In genomic region chr16:67662653-67663010, GRCh38 we compare ENCODE assay signal across 17 cellular contexts. TPM values are rescaled to one million over a fixed set of nuclear protein-coding genes. Genes with fewer than 3 reads are reported as not detected.
DNase-seq lines count a peak whose midpoint lies in the region; ATAC-seq and TF ChIP-seq lines count a peak whose summit lies in the region.
"Had no signal": no experiment of that assay in that cellular context is flagged by ENCODE, and none has a peak within 500 bp of the region (broad histone marks: within the 10 kb centered on the region; RNA-seq: fewer than 3 reads in every experiment).

No MANE protein-coding gene starts in this region.

- ATAC-seq in right lobe of liver (no peak), WTC11 (no peak)
- ATAC-seq in stimulated activated naive CD8-positive, alpha-beta T cell treated with anti-CD3 and anti-CD28 coated beads, Interleukin-15, amount 100 ng/mL, for 72 hours: no peak
- ATAC-seq: K562 had no signal

- H3K9me3 Mint-ChIP-seq in WTC11: no peaks in the 10 kb centered on the region
- H3K9me3 Mint-ChIP-seq in stimulated activated naive CD8-positive, alpha-beta T cell treated with anti-CD3 and anti-CD28 coated beads, Interleukin-15, amount 100 ng/mL, for 72 hours: no peaks in the 10 kb centered on the region
- H3K9me3 Mint-ChIP-seq: CD8-positive, alpha-beta memory T cell had no signal

- H3K4me2 ChIP-seq in osteoblast (ENCODE audit: insufficient read depth, low read length): no peak overlapping the region
- H3K4me2 ChIP-seq: A549 had no signal

- TF ChIP-seq POLR2A in right lobe of liver (IDR thresholded peaks at IDR 0.05): no peak

- H3K79me2 ChIP-seq in osteoblast (ENCODE audit: insufficient read depth, low read length): peaks cover 17% of the 10 kb centered on the region

- no peaks in the 10 kb centered on the region for H3K27me3 ChIP-seq in liver (ENCODE audit: control insufficient read depth in 4 of 4, insufficient read depth in 4 of 4, low read length in 3 of 4)
- H3K27me3 ChIP-seq in right lobe of liver: no peaks in the 10 kb centered on the region
- no peaks in the 10 kb centered on the region for H3K27me3 ChIP-seq in osteoblast (ENCODE audit: insufficient read depth, low read length)
- H3K27me3 ChIP-seq: BLaER1 treated with 17β-estradiol and CSF1 and Interleukin-3, amounts not matched to agents 10 nM and 100 nM had no signal

- peaks cover 6% of the 10 kb centered on the region for H3K27me3 Mint-ChIP-seq in WTC11 (ENCODE audit: low read depth)
- H3K27me3 Mint-ChIP-seq in stimulated activated naive CD8-positive, alpha-beta T cell treated with anti-CD3 and anti-CD28 coated beads, Interleukin-15, amount 100 ng/mL, for 72 hours: no peaks in the 10 kb centered on the region

- no peak overlapping the region for H2AFZ ChIP-seq in osteoblast (ENCODE audit: low read length)
- H2AFZ ChIP-seq: GM23248 had no signal

- H3K4me3 ChIP-seq in liver (ENCODE audit: low read depth in 1 of 3, low read length in 3 of 3) (no peak overlapping the region), right lobe of liver (no peak overlapping the region), HEK293 (ENCODE audit: low read depth, low read length) (no peak overlapping the region), osteoblast (ENCODE audit: insufficient read depth, low read length) (no peak overlapping the region)
- H3K4me3 ChIP-seq: A549; BLaER1 treated with 17β-estradiol and CSF1 and Interleukin-3, amounts not matched to agents 10 nM and 100 nM; GM23248; HAP-1; K562 had no signal

- no peak overlapping the region for H3K27ac Mint-ChIP-seq in WTC11
- no peak overlapping the region for H3K27ac Mint-ChIP-seq in stimulated activated naive CD8-positive, alpha-beta T cell treated with anti-CD3 and anti-CD28 coated beads, Interleukin-15, amount 100 ng/mL, for 72 hours

- H3K27ac ChIP-seq in liver (ENCODE audit: low read depth in 1 of 2, low read length in 2 of 2): peak overlapping the region; percentile 58 to 71
- H3K27ac ChIP-seq in right lobe of liver: no peak overlapping the region
- no peak overlapping the region for H3K27ac ChIP-seq in HEK293 (ENCODE audit: extremely low read depth, low read depth, low read length)
- no peak overlapping the region for H3K27ac ChIP-seq in osteoblast (ENCODE audit: low read depth, low read length)
- H3K27ac ChIP-seq: A549; BLaER1 treated with 17β-estradiol and CSF1 and Interleukin-3, amounts not matched to agents 10 nM and 100 nM; GM23248 had no signal

- no peak for TF ChIP-seq RAD21 in liver (IDR thresholded peaks at IDR 0.05)

- H3K36me3 ChIP-seq in liver (ENCODE audit: control insufficient read depth in 4 of 4, insufficient read depth in 3 of 4, low read depth in 1 of 4, low read length in 3 of 4) (no peaks in the 10 kb centered on the region), right lobe of liver (no peaks in the 10 kb centered on the region), HEK293 (ENCODE audit: control insufficient read depth in 2 of 2, insufficient read depth in 1 of 2, low read length in 2 of 2) (peaks cover 0 to 53% of the 10 kb centered on the region in 2 experiments; a peak in 1 of 3 replicates), osteoblast (ENCODE audit: insufficient read depth, low read length) (peaks cover 5% of the 10 kb centered on the region)

- TF ChIP-seq CTCF in liver (IDR thresholded peaks at IDR 0.05; ENCODE audit: low read depth, low read length, missing input control) (no peak), right lobe of liver (IDR thresholded peaks at IDR 0.05) (no peak), HEK293 (tag by site-specific recombination; IDR thresholded peaks at IDR 0.05) (no peak), WTC11 (IDR thresholded peaks at IDR 0.05) (no peak), osteoblast (IDR thresholded peaks at IDR 0.05; ENCODE audit: extremely low read depth, low read depth, low read length) (no peak)

- H4K20me1 ChIP-seq in osteoblast (ENCODE audit: insufficient read depth, low read length): peaks cover 6% of the 10 kb centered on the region

- peak overlapping the region; percentile 43; the same call in 1 of the 2 replicates for H3K4me3 Mint-ChIP-seq in WTC11
- no peak overlapping the region for H3K4me3 Mint-ChIP-seq in stimulated activated naive CD8-positive, alpha-beta T cell treated with anti-CD3 and anti-CD28 coated beads, Interleukin-15, amount 100 ng/mL, for 72 hours

- H3K9ac ChIP-seq in liver (ENCODE audit: low read depth in 1 of 2, low read length in 2 of 2): peak overlapping the region in 1 of 2 donors; percentile 40
- H3K9ac ChIP-seq: GM23248 had no signal

- H3K9me3 ChIP-seq in liver (ENCODE audit: control insufficient read depth in 4 of 4, low read length in 3 of 4): no peaks in the 10 kb centered on the region
- H3K9me3 ChIP-seq in right lobe of liver: no peaks in the 10 kb centered on the region
- no peaks in the 10 kb centered on the region for H3K9me3 ChIP-seq in HEK293 (ENCODE audit: control insufficient read depth, insufficient read depth, low read depth, low read length)
- H3K9me3 ChIP-seq in osteoblast (ENCODE audit: low read depth, low read length): no peaks in the 10 kb centered on the region
- H3K9me3 ChIP-seq: A549; BLaER1 treated with 17β-estradiol and CSF1 and Interleukin-3, amounts not matched to agents 10 nM and 100 nM; HAP-1 had no signal

- intact Hi-C loops in right lobe of liver (cut with DNase I): no loop called here

- peaks cover 26% of the 10 kb centered on the region for H3K4me1 Mint-ChIP-seq in WTC11
- peaks cover 77% of the 10 kb centered on the region for H3K4me1 Mint-ChIP-seq in stimulated activated naive CD8-positive, alpha-beta T cell treated with anti-CD3 and anti-CD28 coated beads, Interleukin-15, amount 100 ng/mL, for 72 hours

- H3K4me1 ChIP-seq in liver (ENCODE audit: control insufficient read depth in 4 of 4, insufficient read depth in 4 of 4, low read length in 3 of 4): peaks cover 18 to 68% (median 50%) of the 10 kb centered on the region in 4 donors
- peaks cover 0 to 25% (median 10%) of the 10 kb centered on the region in 4 donors for H3K4me1 ChIP-seq in right lobe of liver
- H3K4me1 ChIP-seq in HEK293 (ENCODE audit: control insufficient read depth, insufficient read depth, low read length): 0 out of 2 replicates have a peak, but pooled peaks cover 4% of the 10 kb centered on the region
- H3K4me1 ChIP-seq in osteoblast (ENCODE audit: insufficient read depth, low read length): peaks cover 23% of the 10 kb centered on the region

- no peaks in the 10 kb centered on the region for H3K36me3 Mint-ChIP-seq in WTC11

- CTCF ChIA-PET in HEK293 (lab: Yijun Ruan, JAX): interaction anchor here (0.5 to 1.4 kb wide), 8 partner anchors 10 to 421 kb away, joined by 3 to 6 read pairs (median 4); partner anchors contain the start of gene CARMIL2
- CTCF ChIA-PET in WTC11 (lab: Charles Lee): interaction anchor here (0.7 to 10.3 kb wide), 33 partner anchors 8 to 281 kb away, joined by 3 to 137 read pairs (median 5); partner anchors contain the start of genes ATP6V0D1, CARMIL2, CTCF and EDC4

- DNase-seq in right lobe of liver (no peak), WTC11 (ENCODE audit: low spot score) (no peak), osteoblast (ENCODE audit: insufficient read length, low spot score, missing footprints) (peak; percentile 92), NCI-H2107 (lab: John Stamatoyannopoulos, UW) (no peak), occipital lobe (lab: John Stamatoyannopoulos, UW) (no peak)
- DNase-seq in stimulated activated naive CD8-positive, alpha-beta T cell treated with anti-CD3 and anti-CD28 coated beads, Interleukin-15, amount 100 ng/mL, for 72 hours: no peak
- DNase-seq: CD8-positive, alpha-beta memory T cell; COR-L47; DMS 273 treated with DMSO at 0.1 percent for 48 hours had no signal

- POLR2A ChIA-PET in HEK293 (lab: Yijun Ruan, JAX): interaction anchor here (0.8 kb wide), 1 partner anchor 273 kb away, joined by 3 read pairs; no protein-coding TSS in a partner anchor
- POLR2A ChIA-PET in WTC11 (lab: Charles Lee): interaction anchor here (1.3 kb wide), 1 partner anchor 100 kb away, joined by 3 read pairs; no protein-coding TSS in a partner anchor

TF ChIP-seq in liver, 16 proteins besides CTCF, POLR2A, EP300 and RAD21 (continues in another document):
- TF ChIP-seq SP1 (IDR thresholded peaks at IDR 0.05) (no peak), NR2F2 (IDR thresholded peaks at IDR 0.05) (no peak)

TF ChIP-seq in HEK293, 187 proteins besides CTCF, POLR2A, EP300 and RAD21:
- TF ChIP-seq ZIC2 (tag by site-specific recombination; IDR thresholded peaks at IDR 0.05): peak; percentile 18; the same call in 1 of the 2 replicates
- TF ChIP-seq ZSCAN30 (tag by site-specific recombination; IDR thresholded peaks at IDR 0.05): no peak

TF ChIP-seq in WTC11, 78 proteins besides CTCF, POLR2A, EP300 and RAD21:
- TF ChIP-seq GTF2I (CRISPR knock-in tag; conservative IDR thresholded peaks at IDR 0.05): no peak
- 0 out of 2 replicates have a peak, but pooled peaks have one; percentile 12 for TF ChIP-seq ATF1 (CRISPR knock-in tag; IDR thresholded peaks at IDR 0.05)

RNA-seq across cellular contexts. Expression of gene PARD6A, which starts 1.9 kb away (rescaled TPM):
- 1 to 10 TPM in 1 of 2 donors, under 1 TPM in 1; 0.42 to 1.4 TPM for total RNA-seq in liver
- 1 to 10 TPM; 2.2 to 2.4 TPM for polyA plus RNA-seq in liver
- 1 to 10 TPM; 1.3 to 4.8 (median 2.6) TPM for total RNA-seq in right lobe of liver
- 17.1 to 18.5 TPM (median 17.4 TPM) in 3 replicates for total RNA-seq in WTC11 (2021)
- total RNA-seq in osteoblast: 2.4 and 2.9 TPM in 2 replicates
- 8.3 TPM for total RNA-seq in occipital lobe
- total RNA-seq: H4 had no signal

RNA-seq across cellular contexts. Expression of gene ACD, which starts 2.6 kb away (rescaled TPM):
- total RNA-seq in liver (1 to 10 TPM; 4.3 to 5.6 TPM), right lobe of liver (1 to 10 TPM; 4.0 to 8.2 (median 5.9) TPM), WTC11 (2021) (38.1 to 41.3 TPM (median 40.7 TPM) in 3 replicates), osteoblast (16.5 and 18.8 TPM in 2 replicates), occipital lobe (17.6 TPM)
- 1 to 10 TPM; 4.7 to 5.6 TPM for polyA plus RNA-seq in liver

RNA-seq across cellular contexts. Expression of gene ENKD1, which starts 3.9 kb away (rescaled TPM):
- 1 to 10 TPM; 3.0 to 7.8 TPM for total RNA-seq in liver
- 1 to 10 TPM; 2.6 to 6.5 TPM for polyA plus RNA-seq in liver
- 1 to 10 TPM; 4.4 to 8.9 (median 7.3) TPM for total RNA-seq in right lobe of liver
- total RNA-seq in WTC11 (2021): 10.3 to 11.9 TPM (median 11.7 TPM) in 3 replicates
- 13.3 and 15.9 TPM in 2 replicates for total RNA-seq in osteoblast
- total RNA-seq in occipital lobe: 6.2 TPM

RNA-seq across cellular contexts. Expression of gene C16orf86, which starts 4.0 kb away (rescaled TPM):
- total RNA-seq in liver (1 to 10 TPM; 1.2 to 1.9 TPM), right lobe of liver (1 to 10 TPM; 1.4 to 4.3 (median 2.5) TPM), WTC11 (2021) (4.1 to 5.4 TPM (median 4.9 TPM) in 3 replicates), osteoblast (6.2 and 6.9 TPM in 2 replicates), occipital lobe (3.1 TPM)
- polyA plus RNA-seq in liver: 1 to 10 TPM; 2.3 to 2.6 TPM
- total RNA-seq: H4 had no signal

RNA-seq across cellular contexts. Expression of gene CARMIL2, which starts 17.7 kb away (rescaled TPM):
- total RNA-seq in liver: 1 to 10 TPM in 1 of 2 donors, under 1 TPM in 1; 0.51 to 1.3 TPM
- polyA plus RNA-seq in liver: under 1 TPM in 1 of 2 donors, not detected in 1; 0.39 TPM
- 1 to 10 TPM in 3 of 6 experiments, under 1 TPM in 3; 0.39 to 3.4 (median 0.88) TPM for total RNA-seq in right lobe of liver
- total RNA-seq in WTC11 (2021): 33.3 to 42.3 TPM (median 38.3 TPM) in 3 replicates
- under 0.01 TPM in 2 replicates for total RNA-seq in osteoblast
- 3.1 TPM for total RNA-seq in occipital lobe
- total RNA-seq: GM23248 had no signal

Comparison
In these comparisons a context has a peak if more than half of its experiments do, and no peak if none do; other contexts are left out.
1. H3K27ac ChIP-seq: peak in liver (2 of 2); none in right lobe of liver (0 of 3), HEK293 (single experiment) and osteoblast (single experiment).